Comparison of ENCODE assay signal across 8 cellular contexts in genomic region chr19:2050349-2050990, GRCh38. TPM values are rescaled to one million over a fixed set of nuclear protein-coding genes. Genes with fewer than 3 reads are reported as not detected.
DNase-seq lines count a peak whose midpoint lies in the region; ATAC-seq, FAIRE-seq and TF ChIP-seq lines count a peak whose summit lies in the region.

No MANE protein-coding gene starts in this region.

- H3K9ac ChIP-seq in OCI-LY3 (ENCODE audit: low read length) (peak overlapping the region; percentile 96), endothelial cell of umbilical vein (replicated peaks; ENCODE audit: extremely low read depth, insufficient read depth, low read length) (peak overlapping the region; percentile 67), neural cell (ENCODE audit: low read length) (peak overlapping the region; percentile 82)

- no peaks in the 10 kb centered on the region for H3K9me2 ChIP-seq in neural cell (ENCODE audit: insufficient read depth, low read length)

- peak; percentile 55 for FAIRE-seq in endothelial cell of umbilical vein (lab: Jason Lieb, UNC)

- TF ChIP-seq CTCF in OCI-LY3 (IDR thresholded peaks at IDR 0.05; ENCODE audit: low read depth, low read length): no peak
- no peak for TF ChIP-seq CTCF in endothelial cell of umbilical vein (IDR thresholded peaks at IDR 0.05; ENCODE audit: extremely low read depth in 1 of 2, insufficient read depth in 1 of 2, low read depth in 1 of 2, low read length in 2 of 2)
- TF ChIP-seq CTCF in neural cell (IDR thresholded peaks at IDR 0.05; ENCODE audit: poor library complexity, severe bottlenecking): no peak

- peaks cover 60% of the 10 kb centered on the region for H3K79me2 ChIP-seq in OCI-LY3 (ENCODE audit: low read length)
- H3K79me2 ChIP-seq in endothelial cell of umbilical vein (ENCODE audit: control insufficient read depth, insufficient read depth, low read length): peaks cover 45% of the 10 kb centered on the region
- peaks cover 29% of the 10 kb centered on the region for H3K79me2 ChIP-seq in neural cell (replicated peaks; ENCODE audit: insufficient read depth, low read length)

- dilution Hi-C loops in endothelial cell of umbilical vein (cut with MboI; ENCODE audit: extremely low pct_ligation_motif_present, low sequenced_read_pairs): no loop called here

- H3K4me1 Mint-ChIP-seq in CD4-positive, alpha-beta memory T cell: peaks cover 12 to 64% (median 37%) of the 10 kb centered on the region in 4 donors

- H3F3A ChIP-seq in neural cell (ENCODE audit: insufficient read depth, low read length, poor library complexity, severe bottlenecking): no peaks in the 10 kb centered on the region

- H3K4me3 Mint-ChIP-seq in CD4-positive, alpha-beta memory T cell: peak overlapping the region; percentile 88 to 91 (median 88)

- peaks cover 52% of the 10 kb centered on the region for H4K20me1 ChIP-seq in OCI-LY3 (ENCODE audit: insufficient read depth, low read length)
- no peaks in the 10 kb centered on the region for H4K20me1 ChIP-seq in endothelial cell of umbilical vein (replicated peaks; ENCODE audit: control insufficient read depth, extremely low read depth, insufficient read depth, low read length)
- peaks cover 6% of the 10 kb centered on the region for H4K20me1 ChIP-seq in neural cell (ENCODE audit: insufficient read depth)

- peaks cover 61% of the 10 kb centered on the region for H3K4me1 ChIP-seq in CD4-positive, alpha-beta memory T cell (ENCODE audit: insufficient read depth, low read length)
- peaks cover 80% of the 10 kb centered on the region for H3K4me1 ChIP-seq in OCI-LY3 (ENCODE audit: low read length)
- H3K4me1 ChIP-seq in endothelial cell of umbilical vein (ENCODE audit: control insufficient read depth, extremely low read depth, insufficient read depth, low read length): peaks cover 29% of the 10 kb centered on the region

- POLR2A ChIA-PET in CD4-positive, alpha-beta memory T cell (lab: Charles Lee; ENCODE audit: partially characterized antibody): interaction anchor here (1.0 to 6.5 kb wide), 11 partner anchors 11 to 246 kb away, joined by 3 to 124 read pairs (median 7); no protein-coding TSS in a partner anchor
- POLR2A ChIA-PET in endothelial cell of umbilical vein (lab: Charles Lee): no interaction called here

- peak overlapping the region; percentile 84 to 89 for H3K4me3 ChIP-seq in CD4-positive, alpha-beta memory T cell (ENCODE audit: low read length in 2 of 2)
- peak overlapping the region; percentile 91 for H3K4me3 ChIP-seq in OCI-LY3 (ENCODE audit: low read length)
- H3K4me3 ChIP-seq in endothelial cell of umbilical vein (replicated peaks in 1 of 3; ENCODE audit: insufficient read depth in 1 of 3, low read depth in 1 of 3, low read length in 3 of 3): peak overlapping the region; percentile 81 to 95 (median 81)
- peak overlapping the region; percentile 98 for H3K4me3 ChIP-seq in neural cell (ENCODE audit: low read length)

- TF ChIP-seq POLR2A in endothelial cell of umbilical vein (IDR thresholded peaks at IDR 0.05; ENCODE audit: low read depth, low read length): no peak

- H2AFZ ChIP-seq in OCI-LY3 (ENCODE audit: low read depth, low read length): no peak overlapping the region
- H2AFZ ChIP-seq in endothelial cell of umbilical vein (ENCODE audit: low read depth, low read length): no peak overlapping the region
- H2AFZ ChIP-seq in neural cell (ENCODE audit: low read depth, low read length): no peak overlapping the region

- H3K27ac Mint-ChIP-seq in CD4-positive, alpha-beta memory T cell: peak overlapping the region in 5 of 7 donors; percentile 35 to 90 (median 86)

- CTCF ChIA-PET in CD4-positive, alpha-beta memory T cell (lab: Charles Lee; ENCODE audit: partially characterized antibody): no interaction called here
- CTCF ChIA-PET in endothelial cell of umbilical vein (lab: Charles Lee): interaction anchor here (1.9 kb wide), 1 partner anchor 10 kb away, joined by 4 read pairs; no protein-coding TSS in a partner anchor

- intact Hi-C loops in CD4-positive, alpha-beta memory T cell (cut with micrococcal nuclease): loop anchor here (1.0 to 5.0 kb wide), 3 partner anchors 8 to 188 kb away; partner anchors contain the start of gene KLF16
- intact Hi-C loops in endothelial cell of umbilical vein (cut with micrococcal nuclease): no loop called here

- H3K9me3 ChIP-seq in CD4-positive, alpha-beta memory T cell (ENCODE audit: control insufficient read depth in 1 of 2, low read length in 2 of 2): no peaks in the 10 kb centered on the region
- H3K9me3 ChIP-seq in OCI-LY3 (ENCODE audit: insufficient read depth, low read length) (no peaks in the 10 kb centered on the region), endothelial cell of umbilical vein (replicated peaks; ENCODE audit: control insufficient read depth, insufficient read depth, low read length) (no peaks in the 10 kb centered on the region), neural cell (ENCODE audit: low read length) (no peaks in the 10 kb centered on the region)

- TSS peak; percentile 22 for BruUV-seq in endothelial cell of umbilical vein (replicated peaks; lab: Mats Ljungman, UMichigan)

- no peaks in the 10 kb centered on the region for H3K27me3 Mint-ChIP-seq in CD4-positive, alpha-beta memory T cell

- peaks cover 23% of the 10 kb centered on the region for H3K36me3 ChIP-seq in CD4-positive, alpha-beta memory T cell (ENCODE audit: insufficient read depth, low read length)
- peaks cover 52% of the 10 kb centered on the region for H3K36me3 ChIP-seq in OCI-LY3 (replicated peaks; ENCODE audit: low read depth, low read length)
- H3K36me3 ChIP-seq in endothelial cell of umbilical vein (ENCODE audit: control insufficient read depth in 2 of 2, extremely low read depth in 1 of 2, insufficient read depth in 2 of 2, low read length in 2 of 2): peaks cover 4 to 6% of the 10 kb centered on the region in 2 experiments
- no peaks in the 10 kb centered on the region for H3K36me3 ChIP-seq in neural cell (ENCODE audit: insufficient read depth, low read length)

- peak; percentile 1 for ATAC-seq in GM21737 (IDR thresholded peaks at IDR 0.05; ENCODE audit: unreplicated experiment)

- TF ChIP-seq RAD21 in neural cell (conservative IDR thresholded peaks at IDR 0.05): no peak

- H3K9me3 Mint-ChIP-seq in CD4-positive, alpha-beta memory T cell: peaks cover 0 to 5% (median 0%) of the 10 kb centered on the region in 8 donors

- no peaks in the 10 kb centered on the region for H3K27me3 ChIP-seq in CD4-positive, alpha-beta memory T cell (ENCODE audit: insufficient read depth, low read length)
- H3K27me3 ChIP-seq in OCI-LY3 (ENCODE audit: low read depth, low read length) (no peaks in the 10 kb centered on the region), endothelial cell of umbilical vein (ENCODE audit: control insufficient read depth in 2 of 2, insufficient read depth in 2 of 2, low read length in 2 of 2) (no peaks in the 10 kb centered on the region), neural cell (ENCODE audit: insufficient read depth, low read depth, low read length) (no peaks in the 10 kb centered on the region)

- peak in 1 of 5 donors; percentile 32 for DNase-seq in CD4-positive, alpha-beta memory T cell
- DNase-seq in endothelial cell of umbilical vein (ENCODE audit: low read depth, low spot score) (no peak), NCI-H345 treated with DMSO at 0.1 percent for 48 hours (lab: John Stamatoyannopoulos, UW; ENCODE audit: unreplicated experiment) (no peak), glomerular visceral epithelial cell (ENCODE audit: extremely low spot score) (no peak)
- no peak for DNase-seq in effector CD8-positive, alpha-beta T cell (lab: John Stamatoyannopoulos, UW)

- H3K4me2 ChIP-seq in OCI-LY3 (ENCODE audit: low read length) (peak overlapping the region; percentile 98), endothelial cell of umbilical vein (ENCODE audit: insufficient read depth, low read length) (peak overlapping the region; percentile 82), neural cell (ENCODE audit: low read length) (peak overlapping the region; percentile 97)

- no peaks in the 10 kb centered on the region for H3K9me1 ChIP-seq in endothelial cell of umbilical vein (replicated peaks; ENCODE audit: control insufficient read depth, extremely low read depth, insufficient read depth, low read length)

- peaks cover 0 to 19% of the 10 kb centered on the region in 2 donors for H3K36me3 Mint-ChIP-seq in CD4-positive, alpha-beta memory T cell

- peak overlapping the region; percentile 89 for H3K27ac ChIP-seq in CD4-positive, alpha-beta memory T cell (ENCODE audit: low read depth, low read length)
- H3K27ac ChIP-seq in OCI-LY3 (ENCODE audit: low read length) (peak overlapping the region; percentile 86), endothelial cell of umbilical vein (ENCODE audit: insufficient read depth, low read depth, low read length) (no peak overlapping the region), neural cell (ENCODE audit: low read length) (peak overlapping the region; percentile 16)

- TF ChIP-seq EP300 in neural cell (conservative IDR thresholded peaks at IDR 0.05; ENCODE audit: poor library complexity, severe bottlenecking): no peak

RNA-seq across cellular contexts. Expression of gene MKNK2, which starts 0.6 kb away (rescaled TPM):
- 100 to 1,000 TPM; 194 to 195 TPM for total RNA-seq in CD4-positive, alpha-beta memory T cell
- 10 to 100 TPM; 24.1 to 63.9 TPM for polyA plus RNA-seq in CD4-positive, alpha-beta memory T cell
- total RNA-seq in endothelial cell of umbilical vein: 86.1 and 87.5 TPM in 2 replicates
- polyA plus RNA-seq in endothelial cell of umbilical vein: 65.1 and 96.2 TPM in 2 replicates
- 48.6 and 60.6 TPM in 2 replicates for polyA plus RNA-seq in endothelial cell of umbilical vein (2011; cell fraction: cytosol; rRNA removed)
- polyA plus RNA-seq in endothelial cell of umbilical vein (2011; cell fraction: nucleus; rRNA removed): 51.3 and 66.9 TPM in 2 replicates
- polyA plus RNA-seq in endothelial cell of umbilical vein (2012): 45.6 and 62.3 TPM in 2 replicates
- 49.2 and 82.5 TPM in 2 replicates for polyA minus RNA-seq in endothelial cell of umbilical vein
- polyA minus RNA-seq in endothelial cell of umbilical vein (2011; cell fraction: cytosol; rRNA and poly(A)+ RNA removed): 111 TPM
- polyA minus RNA-seq in endothelial cell of umbilical vein (2011; cell fraction: nucleus; rRNA and poly(A)+ RNA removed): 19.7 and 28.4 TPM in 2 replicates
- polyA plus RNA-seq in neural cell: 27.6 and 37.6 TPM in 2 replicates
- polyA minus RNA-seq in neural cell: 25.1 and 25.8 TPM in 2 replicates

RNA-seq across cellular contexts. Expression of gene BTBD2, which starts 35.0 kb away (rescaled TPM):
- total RNA-seq in CD4-positive, alpha-beta memory T cell: 10 to 100 TPM; 52.2 to 59.4 TPM
- polyA plus RNA-seq in CD4-positive, alpha-beta memory T cell: 1 to 10 TPM; 2.8 to 6.6 TPM
- total RNA-seq in endothelial cell of umbilical vein: 73.1 and 78.2 TPM in 2 replicates
- polyA plus RNA-seq in endothelial cell of umbilical vein (59.2 and 76.1 TPM in 2 replicates), neural cell (46.1 and 57.6 TPM in 2 replicates)
- polyA plus RNA-seq in endothelial cell of umbilical vein (2011; cell fraction: cytosol; rRNA removed): 25.7 and 39.0 TPM in 2 replicates
- 28.3 and 30.7 TPM in 2 replicates for polyA plus RNA-seq in endothelial cell of umbilical vein (2011; cell fraction: nucleus; rRNA removed)
- 70.1 and 98.8 TPM in 2 replicates for polyA plus RNA-seq in endothelial cell of umbilical vein (2012)
- polyA minus RNA-seq in endothelial cell of umbilical vein (30.8 and 35.3 TPM in 2 replicates), neural cell (58.8 and 71.8 TPM in 2 replicates)
- 32.0 TPM for polyA minus RNA-seq in endothelial cell of umbilical vein (2011; cell fraction: cytosol; rRNA and poly(A)+ RNA removed)
- polyA minus RNA-seq in endothelial cell of umbilical vein (2011; cell fraction: nucleus; rRNA and poly(A)+ RNA removed): 9.5 and 22.0 TPM in 2 replicates

RNA-seq across cellular contexts. Expression of gene MOB3A, which starts 45.7 kb away (rescaled TPM):
- 100 to 1,000 TPM; 130 to 135 TPM for total RNA-seq in CD4-positive, alpha-beta memory T cell
- polyA plus RNA-seq in CD4-positive, alpha-beta memory T cell: 100 to 1,000 TPM in 1 of 2 donors, 10 to 100 TPM in 1; 29.6 to 114 TPM
- 52.4 and 59.7 TPM in 2 replicates for total RNA-seq in endothelial cell of umbilical vein
- polyA plus RNA-seq in endothelial cell of umbilical vein: 46.5 and 50.7 TPM in 2 replicates
- 38.0 and 38.4 TPM in 2 replicates for polyA plus RNA-seq in endothelial cell of umbilical vein (2011; cell fraction: cytosol; rRNA removed)
- 21.1 and 21.3 TPM in 2 replicates for polyA plus RNA-seq in endothelial cell of umbilical vein (2011; cell fraction: nucleus; rRNA removed)
- polyA plus RNA-seq in endothelial cell of umbilical vein (2012): 25.2 and 26.3 TPM in 2 replicates
- 39.4 and 61.6 TPM in 2 replicates for polyA minus RNA-seq in endothelial cell of umbilical vein
- 12.3 TPM for polyA minus RNA-seq in endothelial cell of umbilical vein (2011; cell fraction: cytosol; rRNA and poly(A)+ RNA removed)
- 14.1 and 17.6 TPM in 2 replicates for polyA minus RNA-seq in endothelial cell of umbilical vein (2011; cell fraction: nucleus; rRNA and poly(A)+ RNA removed)
- 5.8 and 8.3 TPM in 2 replicates for polyA plus RNA-seq in neural cell
- 19.0 and 21.9 TPM in 2 replicates for polyA minus RNA-seq in neural cell

RNA-seq across cellular contexts. Expression of gene IZUMO4, which starts 46.2 kb away (rescaled TPM):
- total RNA-seq in CD4-positive, alpha-beta memory T cell: 10 to 100 TPM; 18.6 to 22.1 TPM
- polyA plus RNA-seq in CD4-positive, alpha-beta memory T cell: 1 to 10 TPM in 1 of 2 donors, under 1 TPM in 1; 0.84 to 1.2 TPM
- total RNA-seq in endothelial cell of umbilical vein: 1.1 and 2.0 TPM in 2 replicates
- 2.0 and 3.2 TPM in 2 replicates for polyA plus RNA-seq in endothelial cell of umbilical vein
- polyA plus RNA-seq in endothelial cell of umbilical vein (2011; cell fraction: cytosol; rRNA removed): 0.52 and 0.78 TPM in 2 replicates
- 14.4 and 15.3 TPM in 2 replicates for polyA plus RNA-seq in endothelial cell of umbilical vein (2011; cell fraction: nucleus; rRNA removed)
- 0.87 and 1.3 TPM in 2 replicates for polyA plus RNA-seq in endothelial cell of umbilical vein (2012)
- polyA minus RNA-seq in endothelial cell of umbilical vein: 1.00 TPM in 1 of 2 replicates, not detected in the other
- polyA minus RNA-seq in endothelial cell of umbilical vein (2011; cell fraction: cytosol; rRNA and poly(A)+ RNA removed): not detected
- polyA minus RNA-seq in endothelial cell of umbilical vein (2011; cell fraction: nucleus; rRNA and poly(A)+ RNA removed): 1.5 TPM in 2 replicates
- polyA plus RNA-seq in neural cell: 39.3 and 45.8 TPM in 2 replicates
- polyA minus RNA-seq in neural cell: 3.4 and 4.9 TPM in 2 replicates
